In genomic region chr6:158506577-158506976, GRCh38 we compare ENCODE assay signal across 10 cellular contexts. TPM values are rescaled to one million over a fixed set of nuclear protein-coding genes. Genes with fewer than 3 reads are reported as not detected.
DNase-seq lines count a peak whose midpoint lies in the region; TF ChIP-seq lines count a peak whose summit lies in the region.
"Had no signal": no experiment of that assay in that cellular context is flagged by ENCODE, and none has a peak within 500 bp of the region (broad histone marks: within the 10 kb centered on the region; RNA-seq: fewer than 3 reads in every experiment).

No MANE protein-coding gene starts in this region.

- H3K9me2 ChIP-seq in neural cell (ENCODE audit: insufficient read depth, low read length) = no peaks in the 10 kb centered on the region

- no peak for TF ChIP-seq POLR2A in esophagus squamous epithelium (IDR thresholded peaks at IDR 0.05)

- no peak for TF ChIP-seq EP300 in neural cell (conservative IDR thresholded peaks at IDR 0.05; ENCODE audit: poor library complexity, severe bottlenecking)

- no peak overlapping the region for H2AFZ ChIP-seq in neural cell (ENCODE audit: low read depth, low read length)

- intact Hi-C loops in esophagus squamous epithelium (cut with DNase I) = no loop called here

- no peaks in the 10 kb centered on the region for H4K20me1 ChIP-seq in neural cell (ENCODE audit: insufficient read depth)

- no peaks in the 10 kb centered on the region for H3K4me1 ChIP-seq in esophagus squamous epithelium

- TF ChIP-seq CTCF in GM12873 (IDR thresholded peaks at IDR 0.05; ENCODE audit: insufficient read depth, low read depth, low read length, missing control alignments) (peak; percentile 21), choroid plexus epithelial cell (conservative IDR thresholded peaks at IDR 0.05; ENCODE audit: low read depth, low read length) (peak; percentile 38), neural cell (IDR thresholded peaks at IDR 0.05; ENCODE audit: poor library complexity, severe bottlenecking) (peak; percentile 25), esophagus squamous epithelium (IDR thresholded peaks at IDR 0.05) (no peak)

- H3K36me3 ChIP-seq in neural cell (ENCODE audit: insufficient read depth, low read length) (peaks cover 11% of the 10 kb centered on the region), esophagus squamous epithelium (peaks cover 0 to 47% (median 10%) of the 10 kb centered on the region in 3 donors)

- H3K9me3 ChIP-seq in neural cell (ENCODE audit: low read length) = no peaks in the 10 kb centered on the region
- H3K9me3 ChIP-seq in esophagus squamous epithelium = no peaks in the 10 kb centered on the region

- peak; percentile 28 for DNase-seq in NCI-H146 treated with DMSO at 0.1 percent for 48 hours (lab: John Stamatoyannopoulos, UW; ENCODE audit: unreplicated experiment)
- peak; percentile 11 for DNase-seq in choroid plexus epithelial cell (ENCODE audit: low read depth)
- DNase-seq in esophagus squamous epithelium (lab: John Stamatoyannopoulos, UW) = no peak
- no peak for DNase-seq in NOMO-1 treated with dmso at 0.1 percent for 144 hours (lab: John Stamatoyannopoulos, UW; ENCODE audit: unreplicated experiment)
- no peak for DNase-seq in stimulated activated CD4-positive, alpha-beta T cell treated with anti-CD3 and anti-CD28 coated beads, Interleukin-2, amount 100 ng/mL, for 24 hours
- DNase-seq: activated effector memory CD4-positive, alpha-beta T cell treated with anti-CD3 and anti-CD28 coated beads, Interleukin-2, amount 50 U/mL, for 16 hours; effector memory CD4-positive, alpha-beta T cell; KG1 had no signal

- no peak overlapping the region for H3K27ac ChIP-seq in neural cell (ENCODE audit: low read length)
- H3K27ac ChIP-seq in esophagus squamous epithelium = no peak overlapping the region

- no peak for TF ChIP-seq RAD21 in neural cell (conservative IDR thresholded peaks at IDR 0.05)

- no peaks in the 10 kb centered on the region for H3K79me2 ChIP-seq in neural cell (replicated peaks; ENCODE audit: insufficient read depth, low read length)

- WGBS in esophagus squamous epithelium, 2 donors = 84 to 87% methylated on average over 5 to 9 of the region's 11 CpGs

- no peaks in the 10 kb centered on the region for H3K27me3 ChIP-seq in neural cell (ENCODE audit: insufficient read depth, low read depth, low read length)
- no peaks in the 10 kb centered on the region for H3K27me3 ChIP-seq in esophagus squamous epithelium

- H3K9ac ChIP-seq in neural cell (ENCODE audit: low read length) = no peak overlapping the region

- no peaks in the 10 kb centered on the region for H3F3A ChIP-seq in neural cell (ENCODE audit: insufficient read depth, low read length, poor library complexity, severe bottlenecking)

- no peak overlapping the region for H3K4me2 ChIP-seq in neural cell (ENCODE audit: low read length)

- H3K4me3 ChIP-seq in choroid plexus epithelial cell (ENCODE audit: low read depth, low read length) (no peak overlapping the region), neural cell (ENCODE audit: low read length) (no peak overlapping the region), esophagus squamous epithelium (no peak overlapping the region)

TF ChIP-seq in neural cell, 6 proteins besides CTCF, POLR2A, EP300 and RAD21:
- TF ChIP-seq TAF1 (IDR thresholded peaks at IDR 0.05; ENCODE audit: low read depth) (no peak), REST (IDR thresholded peaks at IDR 0.05; ENCODE audit: borderline replicate concordance) (no peak), MXI1 (conservative IDR thresholded peaks at IDR 0.05; ENCODE audit: poor library complexity, severe bottlenecking) (no peak), SMC3 (conservative IDR thresholded peaks at IDR 0.05; ENCODE audit: poor library complexity) (no peak), EZH2 (IDR thresholded peaks at IDR 0.05; ENCODE audit: borderline replicate concordance, insufficient read depth, low read length, poor library complexity, severe bottlenecking) (no peak)

RNA-seq across cellular contexts. Expression of gene TMEM181, which starts 53.3 kb away (rescaled TPM):
- 47.6 TPM in 2 replicates for polyA plus RNA-seq in neural cell
- 55.3 and 56.4 TPM in 2 replicates for polyA minus RNA-seq in neural cell
- total RNA-seq in esophagus squamous epithelium = 10 to 100 TPM; 10.5 to 22.1 (median 16.8) TPM

Comparison
In these comparisons a context has a peak if more than half of its experiments do, and no peak if none do; other contexts are left out.
1. CTCF ChIP-seq: peak in GM12873 (single experiment), choroid plexus epithelial cell (single experiment) and neural cell (single experiment); none in esophagus squamous epithelium (0 of 6).
2. DNase-seq: peak in NCI-H146 treated with DMSO at 0.1 percent for 48 hours (single experiment) and choroid plexus epithelial cell (single experiment); none in esophagus squamous epithelium (single experiment), NOMO-1 treated with dmso at 0.1 percent for 144 hours (single experiment) and stimulated activated CD4-positive, alpha-beta T cell treated with anti-CD3 and anti-CD28 coated beads, Interleukin-2, amount 100 ng/mL, for 24 hours (0 of 2).